Comparison of ENCODE assay signal across 32 cellular contexts in genomic region chr2:170266358-170266757, GRCh38.
A peak's percentile ranks its signal among the peaks of the same experiment; 100 is the strongest.
DNase-seq lines count a peak whose midpoint lies in the region; ATAC-seq, FAIRE-seq and TF ChIP-seq lines count a peak whose summit lies in the region.
"Had no signal": no experiment of that assay in that cellular context is flagged by ENCODE, and none has a peak within 500 bp of the region (broad histone marks: within the 10 kb centered on the region; RNA-seq: fewer than 3 reads in every experiment).

No MANE protein-coding gene starts in this region.

- H3K4me3 ChIP-seq in HepG2 (replicated peaks in 1 of 3; ENCODE audit: insufficient read depth in 1 of 3, low read depth in 2 of 3, low read length in 3 of 3) (no peak overlapping the region), right lobe of liver (no peak overlapping the region), A549 (no peak overlapping the region), K562 (no peak overlapping the region)
- H3K4me3 ChIP-seq: BLaER1; BLaER1 treated with 17β-estradiol and CSF1 and Interleukin-3, amounts not matched to agents 10 nM and 100 nM had no signal

- H4K20me1 ChIP-seq in HepG2 (ENCODE audit: insufficient read depth, low read length) (no peaks in the 10 kb centered on the region), K562 (replicated peaks; ENCODE audit: control insufficient read depth, insufficient read depth, low read length) (no peaks in the 10 kb centered on the region)
- H4K20me1 ChIP-seq: BLaER1; BLaER1 treated with 17β-estradiol and CSF1 and Interleukin-3, amounts not matched to agents 10 nM and 100 nM had no signal

- no peaks in the 10 kb centered on the region for H3K9me1 ChIP-seq in K562 (ENCODE audit: control insufficient read depth, insufficient read depth, low read length)

- in situ Hi-C loops in HepG2 (cut with HindIII; ENCODE audit: extremely low pct_ligation_motif_present, low pct_unique_long_range_greater_than_20kb) (no loop called here), K562 (cut with MboI) (no loop called here)

- H3K4me1 ChIP-seq in HepG2 (ENCODE audit: insufficient read depth, low read length) (no peaks in the 10 kb centered on the region), right lobe of liver (no peaks in the 10 kb centered on the region), A549 (no peaks in the 10 kb centered on the region), K562 (replicated peaks in 1 of 2; ENCODE audit: control insufficient read depth in 2 of 2, insufficient read depth in 2 of 2, low read length in 2 of 2) (peaks cover 26 to 54% of the 10 kb centered on the region in 2 experiments)
- H3K4me1 ChIP-seq: BE2C; BLaER1; BLaER1 treated with 17β-estradiol and CSF1 and Interleukin-3, amounts not matched to agents 10 nM and 100 nM had no signal

- H3K9ac ChIP-seq in HepG2 (ENCODE audit: insufficient read depth, low read depth, low read length) (no peak overlapping the region), K562 (ENCODE audit: insufficient read depth in 1 of 2, low read depth in 2 of 2, low read length in 2 of 2) (no peak overlapping the region)
- H3K9ac ChIP-seq: BLaER1; BLaER1 treated with 17β-estradiol and CSF1 and Interleukin-3, amounts not matched to agents 10 nM and 100 nM had no signal

- BruUV-seq in HepG2 (replicated peaks; lab: Mats Ljungman, UMichigan) (no TSS peak), K562 (replicated peaks; lab: Mats Ljungman, UMichigan) (no TSS peak)

- TF ChIP-seq CTCF in HepG2 (CRISPR knock-in tag; IDR thresholded peaks at IDR 0.05) (no peak), right lobe of liver (IDR thresholded peaks at IDR 0.05) (no peak), A549 (IDR thresholded peaks at IDR 0.05) (no peak), K562 (IDR thresholded peaks at IDR 0.05 in 2 of 3, conservative IDR thresholded peaks at IDR 0.05 in 1 of 3; ENCODE audit: insufficient read depth in 2 of 3, low read depth in 1 of 3, low read length in 3 of 3) (no peak)

- TF ChIP-seq EP300 in HepG2 (IDR thresholded peaks at IDR 0.05; ENCODE audit: low read depth in 2 of 2, low read length in 2 of 2) (no peak), HepG2 (CRISPR knock-in tag; IDR thresholded peaks at IDR 0.05; ENCODE audit: borderline replicate concordance) (no peak), A549 (IDR thresholded peaks at IDR 0.05) (no peak), K562 (IDR thresholded peaks at IDR 0.05; ENCODE audit: low read length) (no peak)

- FAIRE-seq in HepG2 (lab: Jason Lieb, UNC) (no peak), A549 (lab: Jason Lieb, UNC) (no peak), K562 (lab: Jason Lieb, UNC) (no peak)
- FAIRE-seq: A204.1, D721Med had no signal

- H2AFZ ChIP-seq in HepG2 (ENCODE audit: low read length) (no peak overlapping the region), K562 (ENCODE audit: low read depth, low read length) (peak overlapping the region; percentile 12; the same call in 1 of the 2 replicates)

- 0% methylated on average over 1 of the region's 1 CpG for WGBS in HepG2 (ENCODE audit: low lambda C conversion rate)
- WGBS in right lobe of liver (ENCODE audit: insufficient coverage, low coverage, low lambda C conversion rate, missing lambda C conversion rate) = 29% methylated on average over 1 of the region's 1 CpG
- WGBS in A549 (ENCODE audit: missing lambda C conversion rate) = 4% methylated on average over 1 of the region's 1 CpG
- WGBS in K562 (ENCODE audit: insufficient coverage, low coverage, missing lambda C conversion rate) = 33% methylated on average over 1 of the region's 1 CpG

- H3K79me2 ChIP-seq in HepG2 (ENCODE audit: insufficient read depth, low read length) = no peaks in the 10 kb centered on the region
- no peaks in the 10 kb centered on the region for H3K79me2 ChIP-seq in K562 (ENCODE audit: control insufficient read depth, insufficient read depth, low read length)

- no peak for DNase-seq in HepG2 (ENCODE audit: low spot score)
- no peak for DNase-seq in right lobe of liver
- DNase-seq in A549 (ENCODE audit: low read depth in 1 of 2, low spot score in 1 of 2) = no peak
- no peak for DNase-seq in K562 (ENCODE audit: extremely low read depth in 1 of 4, low spot score in 3 of 4)
- DNase-seq in NCI-H526 treated with DMSO at 0.1 percent for 48 hours (lab: John Stamatoyannopoulos, UW) = no peak
- DNase-seq: 8988T; ACHN; AML-193; BE2C; C1 segment of cervical spinal cord; Caco-2; Calu3; CD4-positive, alpha-beta memory T cell; CD4-positive, alpha-beta T cell; CD4-positive, CD25-positive, alpha-beta regulatory T cell; CD8-positive, alpha-beta memory T cell; CD8-positive, alpha-beta T cell; COR-L47; DMS 273 treated with DMSO at 0.1 percent for 48 hours; DMS153; DMS53; DMS79; DMS79 treated with DMSO at 0.1 percent for 48 hours; DND-41; EL had no signal

- POLR2A ChIA-PET in HepG2 (lab: Yijun Ruan, JAX) = no interaction called here
- POLR2A ChIA-PET in A549 (lab: Yijun Ruan, JAX) = no interaction called here
- POLR2A ChIA-PET in K562 (lab: Yijun Ruan, JAX) = interaction anchor here (0.6 to 1.7 kb wide), 3 partner anchors 12 to 1672 kb away, joined by 3 to 5 read pairs (median 3); no protein-coding TSS in a partner anchor

- TF ChIP-seq POLR2A in HepG2 (IDR thresholded peaks at IDR 0.05; ENCODE audit: insufficient read depth in 1 of 2, low read depth in 2 of 2, low read length in 2 of 2) = no peak
- no peak for TF ChIP-seq POLR2A in right lobe of liver (IDR thresholded peaks at IDR 0.05)
- TF ChIP-seq POLR2A in A549 (IDR thresholded peaks at IDR 0.05; ENCODE audit: low read length) = no peak
- TF ChIP-seq POLR2A in K562 (conservative IDR thresholded peaks at IDR 0.05) = no peak

- no peak for TF ChIP-seq RAD21 in HepG2 (CRISPR knock-in tag; IDR thresholded peaks at IDR 0.05)
- no peak for TF ChIP-seq RAD21 in A549 (conservative IDR thresholded peaks at IDR 0.05 in 1 of 2, IDR thresholded peaks at IDR 0.05 in 1 of 2)
- no peak for TF ChIP-seq RAD21 in K562 (CRISPR knock-in tag; conservative IDR thresholded peaks at IDR 0.05 in 1 of 2, IDR thresholded peaks at IDR 0.05 in 1 of 2)

- intact Hi-C loops in HepG2 (cut with micrococcal nuclease; ENCODE audit: unreplicated experiment) (no loop called here), right lobe of liver (cut with DNase I) (no loop called here), K562 (cut with micrococcal nuclease) (no loop called here)

- CTCF ChIA-PET in HepG2 (lab: Yijun Ruan, JAX; ENCODE audit: low intra/inter-chr PET ratio, low total read pairs) (no interaction called here), A549 (lab: Yijun Ruan, JAX) (no interaction called here), K562 (lab: Yijun Ruan, JAX; ENCODE audit: low intra/inter-chr PET ratio) (no interaction called here)

- H3K27ac ChIP-seq in HepG2 (ENCODE audit: extremely low read length, insufficient read depth, low read length) = no peak overlapping the region
- no peak overlapping the region for H3K27ac ChIP-seq in right lobe of liver
- no peak overlapping the region for H3K27ac ChIP-seq in A549
- no peak overlapping the region for H3K27ac ChIP-seq in K562 (ENCODE audit: extremely low read depth, low read depth, low read length)
- H3K27ac ChIP-seq: 22Rv1; BLaER1; BLaER1 treated with 17β-estradiol and CSF1 and Interleukin-3, amounts not matched to agents 10 nM and 100 nM; C4-2B had no signal

- 0 out of 5 replicates have a peak, but pooled peaks cover 0 to 2% of the 10 kb centered on the region in 2 experiments for H3K27me3 ChIP-seq in HepG2 (ENCODE audit: control insufficient read depth in 1 of 2, insufficient read depth in 2 of 2, low read length in 2 of 2)
- H3K27me3 ChIP-seq in right lobe of liver = no peaks in the 10 kb centered on the region
- H3K27me3 ChIP-seq in K562 (ENCODE audit: control insufficient read depth in 2 of 2, insufficient read depth in 2 of 2, low read length in 2 of 2) = no peaks in the 10 kb centered on the region
- H3K27me3 ChIP-seq: BE2C; BLaER1; BLaER1 treated with 17β-estradiol and CSF1 and Interleukin-3, amounts not matched to agents 10 nM and 100 nM had no signal

- no peak overlapping the region for H3K4me2 ChIP-seq in HepG2 (ENCODE audit: low read depth, low read length)
- no peak overlapping the region for H3K4me2 ChIP-seq in A549
- H3K4me2 ChIP-seq in K562 (ENCODE audit: insufficient read depth, low read length) = no peak overlapping the region
- H3K4me2 ChIP-seq: BLaER1; BLaER1 treated with 17β-estradiol and CSF1 and Interleukin-3, amounts not matched to agents 10 nM and 100 nM had no signal

- H3K9me3 ChIP-seq in HepG2 (ENCODE audit: low read length) = peaks cover 18% of the 10 kb centered on the region; the same call in 1 of the 2 replicates
- H3K9me3 ChIP-seq in right lobe of liver = no peaks in the 10 kb centered on the region
- no peaks in the 10 kb centered on the region for H3K9me3 ChIP-seq in A549
- no peaks in the 10 kb centered on the region; the same call in 1 of the 2 replicates for H3K9me3 ChIP-seq in K562 (replicated peaks; ENCODE audit: control insufficient read depth, insufficient read depth, low read depth, low read length)
- H3K9me3 ChIP-seq: BE2C had no signal

- ATAC-seq in HepG2 = no peak
- no peak for ATAC-seq in right lobe of liver
- no peak for ATAC-seq in A549
- ATAC-seq in K562 = no peak
- ATAC-seq in GM21825 (IDR thresholded peaks at IDR 0.05; ENCODE audit: unreplicated experiment) = no peak
- ATAC-seq: CD8-positive, alpha-beta T cell had no signal

- H3K36me3 ChIP-seq in HepG2 (replicated peaks in 1 of 2; ENCODE audit: control insufficient read depth in 1 of 2, insufficient read depth in 2 of 2, low read length in 2 of 2) = no peaks in the 10 kb centered on the region
- no peaks in the 10 kb centered on the region for H3K36me3 ChIP-seq in right lobe of liver
- no peaks in the 10 kb centered on the region for H3K36me3 ChIP-seq in K562 (ENCODE audit: control insufficient read depth, insufficient read depth, low read length)
- H3K36me3 ChIP-seq: BE2C, BLaER1 had no signal

TF ChIP-seq in HepG2, 621 proteins besides CTCF, POLR2A, EP300 and RAD21:
- TF ChIP-seq MAFF (IDR thresholded peaks at IDR 0.05; ENCODE audit: low read depth, low read length) (peak; percentile 39; the same call in 1 of the 2 replicates), ZNF501 (CRISPR knock-in tag; IDR thresholded peaks at IDR 0.05) (no peak), MAFK (conservative IDR thresholded peaks at IDR 0.05 in 1 of 2, IDR thresholded peaks at IDR 0.05 in 1 of 2; ENCODE audit: low read length in 2 of 2) (peak; percentile 36 to 53; a peak in 3 of 4 replicates)

TF ChIP-seq in A549, 52 proteins besides CTCF, POLR2A, EP300 and RAD21:
- TF ChIP-seq FOSB (CRISPR knock-in tag; IDR thresholded peaks at IDR 0.05) (no peak), SMC3 (IDR thresholded peaks at IDR 0.05) (no peak), MAFK (IDR thresholded peaks at IDR 0.05; ENCODE audit: partially characterized antibody) (peak; percentile 48)

TF ChIP-seq in K562, 482 proteins besides CTCF, POLR2A, EP300 and RAD21 (continues in another document):
- TF ChIP-seq MAFK (IDR thresholded peaks at IDR 0.05; ENCODE audit: low read length) (0 out of 2 replicates have a peak, but pooled peaks have one; percentile 5), POLR2H (tag; IDR thresholded peaks at IDR 0.05; ENCODE audit: low read depth) (0 out of 2 replicates have a peak, but pooled peaks have one; percentile 39), MAFF (IDR thresholded peaks at IDR 0.05; ENCODE audit: low read length) (peak; percentile 54), C11orf30 (IDR thresholded peaks at IDR 0.05; ENCODE audit: low read depth) (peak; percentile 81), ARNT (IDR thresholded peaks at IDR 0.05) (no peak)

Comparison
In these comparisons a context has a peak if more than half of its experiments do, and no peak if none do; other contexts are left out.
1. Of the 241 proteins assayed by ChIP-seq in both HepG2 and K562: peak only in HepG2: none; only in K562: MAFG; in both: MAFF and MAFK; in neither: 238.